ENCODE assay signal across 8 cellular contexts in the genomic region with DNA sequence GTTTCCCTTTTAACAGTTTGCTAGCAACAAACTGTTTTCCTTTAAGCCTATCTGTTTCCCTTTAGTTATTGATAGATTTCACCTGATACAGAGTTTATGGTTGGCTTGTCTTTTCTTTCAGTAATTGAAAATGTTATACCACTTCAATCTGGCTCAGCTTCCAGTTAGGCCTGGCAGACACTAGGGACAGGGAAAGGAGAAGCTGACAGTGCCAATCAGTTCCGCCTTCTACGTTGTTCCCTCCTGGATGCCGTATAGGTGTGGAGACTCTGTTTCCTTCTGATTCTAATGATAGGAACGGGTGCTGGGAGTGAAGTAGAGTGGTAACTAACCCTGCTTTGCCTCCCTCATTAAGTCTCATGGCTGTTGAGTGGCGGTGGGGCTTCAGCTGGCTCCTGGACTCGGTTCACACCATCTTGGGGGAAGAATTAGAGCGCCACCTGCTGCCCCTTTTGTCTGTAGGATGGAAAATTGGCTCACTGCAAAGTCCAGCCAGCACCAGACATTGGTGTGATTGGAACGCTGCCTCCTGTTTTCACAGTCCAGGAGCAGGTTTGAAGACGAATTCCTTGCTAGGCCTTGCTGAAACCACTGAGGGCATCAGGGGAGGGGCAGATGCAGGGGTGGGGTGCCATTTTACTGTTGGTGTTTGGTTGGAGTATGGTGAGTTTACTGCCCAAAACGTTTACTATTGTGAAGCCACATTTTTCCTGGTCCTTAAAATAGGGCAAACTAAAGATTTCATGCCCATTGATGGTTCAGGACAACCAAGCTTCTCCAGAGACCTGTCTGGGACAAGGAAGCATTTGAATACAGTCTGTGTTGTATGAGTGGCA.
DNase-seq lines count a peak whose midpoint lies in the region; ATAC-seq and TF ChIP-seq lines count a peak whose summit lies in the region.

No MANE protein-coding gene starts in this region.

- no peaks in the 10 kb centered on the region for H3K4me1 Mint-ChIP-seq in neural progenitor cell

- H3K9me3 Mint-ChIP-seq in neural progenitor cell, result no peaks in the 10 kb centered on the region

- H3K27me3 ChIP-seq in OCI-LY3 (ENCODE audit: low read depth, low read length) (no peaks in the 10 kb centered on the region), endocrine pancreas (ENCODE audit: control insufficient read depth, insufficient read depth, low read length) (no peaks in the 10 kb centered on the region), neural progenitor cell (no peaks in the 10 kb centered on the region)
- H3K27me3 ChIP-seq in effector memory CD4-positive, alpha-beta T cell (replicated peaks; ENCODE audit: control insufficient read depth, insufficient read depth, low read length, poor library complexity, severe bottlenecking), result no peaks in the 10 kb centered on the region

- H3K9me3 ChIP-seq in OCI-LY3 (ENCODE audit: insufficient read depth, low read length) (no peaks in the 10 kb centered on the region), endocrine pancreas (ENCODE audit: control insufficient read depth, low read length) (no peaks in the 10 kb centered on the region), neural progenitor cell (ENCODE audit: low read depth) (no peaks in the 10 kb centered on the region)
- no peaks in the 10 kb centered on the region for H3K9me3 ChIP-seq in effector memory CD4-positive, alpha-beta T cell (ENCODE audit: control insufficient read depth, low read length)

- H3K27ac ChIP-seq in OCI-LY3 (ENCODE audit: low read length) (no peak overlapping the region), neural progenitor cell (no peak overlapping the region)
- no peak overlapping the region for H3K27ac ChIP-seq in effector memory CD4-positive, alpha-beta T cell (ENCODE audit: insufficient read depth, low read length, poor library complexity, severe bottlenecking)

- no peak overlapping the region; the same call in 1 of the 2 replicates for H2AFZ ChIP-seq in OCI-LY3 (ENCODE audit: low read depth, low read length)
- H2AFZ ChIP-seq in neural progenitor cell (replicated peaks), result peak overlapping the region; percentile 85

- no peaks in the 10 kb centered on the region for H3K27me3 Mint-ChIP-seq in neural progenitor cell (ENCODE audit: insufficient read depth, low read depth)

- no peak overlapping the region for H3K9ac ChIP-seq in OCI-LY3 (ENCODE audit: low read length)
- H3K9ac ChIP-seq in endocrine pancreas (ENCODE audit: control insufficient read depth, insufficient read depth, low read length), result peak overlapping the region; percentile 21
- H3K9ac ChIP-seq in neural progenitor cell, result no peak overlapping the region

- ATAC-seq in GM21390 (IDR thresholded peaks at IDR 0.05; ENCODE audit: unreplicated experiment), result peak; percentile 81

- H3K4me2 ChIP-seq in OCI-LY3 (ENCODE audit: low read length) (peak overlapping the region; percentile 42), neural progenitor cell (no peak overlapping the region)

- H3K4me3 Mint-ChIP-seq in neural progenitor cell, result no peak overlapping the region

- no peaks in the 10 kb centered on the region for H3F3A ChIP-seq in neural progenitor cell (ENCODE audit: low read depth)

- peak overlapping the region; percentile 18 for H3K27ac Mint-ChIP-seq in neural progenitor cell

- H3K36me3 Mint-ChIP-seq in neural progenitor cell, result no peaks in the 10 kb centered on the region

- H3K36me3 ChIP-seq in OCI-LY3 (replicated peaks; ENCODE audit: low read depth, low read length) (no peaks in the 10 kb centered on the region), endocrine pancreas (ENCODE audit: control insufficient read depth, insufficient read depth, low read length) (no peaks in the 10 kb centered on the region), neural progenitor cell (no peaks in the 10 kb centered on the region)
- no peaks in the 10 kb centered on the region for H3K36me3 ChIP-seq in effector memory CD4-positive, alpha-beta T cell (ENCODE audit: control insufficient read depth, insufficient read depth, low read length)

- H3K4me3 ChIP-seq in OCI-LY3 (ENCODE audit: low read length), result no peak overlapping the region
- H3K4me3 ChIP-seq in endocrine pancreas (ENCODE audit: control insufficient read depth, insufficient read depth, low read length), result no peak overlapping the region
- no peak overlapping the region for H3K4me3 ChIP-seq in neural progenitor cell
- no peak overlapping the region for H3K4me3 ChIP-seq in effector memory CD4-positive, alpha-beta T cell (ENCODE audit: insufficient read depth, low read depth, low read length, poor library complexity, severe bottlenecking)

- DNase-seq in DMS 273 (lab: John Stamatoyannopoulos, UW; ENCODE audit: unreplicated experiment) (peak; percentile 88), KG1 (lab: John Stamatoyannopoulos, UW) (peak; percentile 24), neural progenitor cell (ENCODE audit: low spot score) (peak; percentile 90)
- DNase-seq in activated CD4-positive, CD25-positive, alpha-beta regulatory T cell (lab: John Stamatoyannopoulos, UW), result no peak
- DNase-seq in effector memory CD4-positive, alpha-beta T cell, result no peak

- H3K79me2 ChIP-seq in OCI-LY3 (ENCODE audit: low read length) (no peaks in the 10 kb centered on the region), neural progenitor cell (ENCODE audit: low read depth) (no peaks in the 10 kb centered on the region)

- TF ChIP-seq CTCF in OCI-LY3 (IDR thresholded peaks at IDR 0.05; ENCODE audit: low read depth, low read length), result peak; percentile 68
- TF ChIP-seq CTCF in neural progenitor cell (IDR thresholded peaks at IDR 0.05), result peak; percentile 77

- H3K4me1 ChIP-seq in OCI-LY3 (ENCODE audit: low read length) (peaks cover 3% of the 10 kb centered on the region; the same call in 1 of the 2 replicates), endocrine pancreas (ENCODE audit: control insufficient read depth, insufficient read depth, low read length) (no peaks in the 10 kb centered on the region), neural progenitor cell (no peaks in the 10 kb centered on the region)
- no peaks in the 10 kb centered on the region for H3K4me1 ChIP-seq in effector memory CD4-positive, alpha-beta T cell (ENCODE audit: control insufficient read depth, insufficient read depth, low read length, poor library complexity, severe bottlenecking)

- H4K20me1 ChIP-seq in OCI-LY3 (ENCODE audit: insufficient read depth, low read length), result no peaks in the 10 kb centered on the region
- no peaks in the 10 kb centered on the region for H4K20me1 ChIP-seq in neural progenitor cell (ENCODE audit: low read depth)

Comparison
In these comparisons a context has a peak if more than half of its experiments do, and no peak if none do; other contexts are left out.
1. DNase-seq: peak in DMS 273 (single experiment), KG1 (single experiment) and neural progenitor cell (single experiment); none in activated CD4-positive, CD25-positive, alpha-beta regulatory T cell (0 of 4) and effector memory CD4-positive, alpha-beta T cell (0 of 3).